ENCODE assay signal across 35 cellular contexts in the genomic region with DNA sequence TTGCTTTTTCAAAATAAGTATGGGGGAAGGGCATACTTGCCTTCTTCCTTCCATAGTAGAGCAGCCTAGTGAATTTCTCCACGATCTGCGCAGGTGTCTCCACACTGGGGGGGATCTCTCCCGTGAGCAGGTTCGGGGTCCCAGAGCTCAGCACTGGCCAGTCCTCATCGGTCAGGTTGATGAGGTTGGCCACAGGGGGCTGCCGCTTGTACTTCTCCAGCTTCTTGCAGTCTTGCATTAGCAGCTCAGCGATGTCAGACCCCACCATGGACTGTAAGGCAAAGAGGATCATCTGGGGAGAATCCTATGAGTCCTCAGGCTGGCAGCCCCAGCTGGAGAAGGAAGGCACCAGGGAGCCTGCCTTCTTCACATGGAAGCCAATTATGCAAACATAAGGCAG. TPM values are rescaled to one million over a fixed set of nuclear protein-coding genes. Genes with fewer than 3 reads are reported as not detected.
"Had no signal": no experiment of that assay in that cellular context is flagged by ENCODE, and none has a peak within 500 bp of the region (broad histone marks: within the 10 kb centered on the region; RNA-seq: fewer than 3 reads in every experiment).

No MANE protein-coding gene starts in this region.

- H3K4me3 ChIP-seq: adrenal gland, ascending aorta, cardiac muscle cell had no signal

- H3K27me3 ChIP-seq: adrenal gland, ascending aorta, cardiac muscle cell had no signal

- H3K9me3 ChIP-seq: adrenal gland, ascending aorta had no signal

- H3K27ac ChIP-seq: adrenal gland, ascending aorta, cardiac muscle cell, VCaP had no signal

- H3K4me1 ChIP-seq: ascending aorta had no signal

- DNase-seq: activated B cell treated with CpG ODN at 0.5 μM for 24 hours; activated CD4-positive, alpha-beta memory T cell treated with anti-CD3 and anti-CD28 coated beads for 36 hours; activated CD4-positive, alpha-beta T cell treated with anti-CD3 and anti-CD28 coated beads for 4 hours; activated CD4-positive, alpha-beta T cell treated with anti-CD3 and anti-CD28 coated beads, Interleukin-2, amount 10 ng/mL, durations not matched to agents 24 days and 14 days; activated CD4-positive, alpha-beta T cell treated with anti-CD3 and anti-CD28 coated beads, Interleukin-2, amount 50 U/mL, for 1 hour; activated CD4-positive, alpha-beta T cell treated with anti-CD3 and anti-CD28 coated beads, Interleukin-2, amount 50 U/mL, for 4 hours; activated CD4-positive, CD25-positive, alpha-beta regulatory T cell treated with anti-CD3 and anti-CD28 coated beads, Interleukin-2, amount 50 U/mL, for 72 hours; activated CD8-positive, alpha-beta memory T cell treated with anti-CD3 and anti-CD28 coated beads, Interleukin-2, amount 50 U/mL, for 4 hours; activated CD8-positive, alpha-beta T cell treated with anti-CD3 and anti-CD28 coated beads for 36 hours; activated effector memory CD4-positive, alpha-beta T cell treated with anti-CD3 and anti-CD28 coated beads, Interleukin-2, amount 50 U/mL, for 16 hours; activated gamma-delta T cell treated with Interleukin-2 at 50 U/mL for 16 hours; activated naive CD4-positive, alpha-beta T cell; activated naive CD4-positive, alpha-beta T cell treated with anti-CD3 and anti-CD28 coated beads for 36 hours; activated naive CD4-positive, alpha-beta T cell treated with anti-CD3 and anti-CD28 coated beads, Interleukin-2, amount 50 U/mL, for 16 hours; activated naive CD8-positive, alpha-beta T cell treated with anti-CD3 and anti-CD28 coated beads for 36 hours; activated T-cell treated with anti-CD3 and anti-CD28 coated beads for 4 hours; activated T-cell treated with anti-CD3 and anti-CD28 coated beads, Interleukin-2, amount 50 U/mL, for 1 hour; activated T-cell treated with anti-CD3 and anti-CD28 coated beads, Interleukin-2, amount 50 U/mL, for 4 hours; activated T-cell treated with anti-CD3 and anti-CD28 coated beads, Interleukin-2, amount 50 U/mL, for 72 hours; adrenal gland; amygdala; anterior cingulate cortex; caudate nucleus; cerebellar nuclear complex; T-helper 2 cell; T-helper 9 cell had no signal

- FAIRE-seq: bronchial epithelial cell, TTC549 had no signal

- H3K36me3 ChIP-seq: adrenal gland, cardiac muscle cell had no signal

- ATAC-seq: activated CD8-positive, alpha-beta T cell treated with anti-CD3 and anti-CD28 coated beads for 36 hours; activated naive CD4-positive, alpha-beta T cell treated with anti-CD3 and anti-CD28 coated beads, Interleukin-2, amount 50 U/mL, for 72 hours; activated T-cell treated with anti-CD3 and anti-CD28 coated beads, Interleukin-2, amount 50 U/mL, for 4 hours; activated T-cell treated with anti-CD3 and anti-CD28 coated beads, Interleukin-2, amount 50 U/mL, for 72 hours; activated T-helper 17 cell treated with anti-CD3 and anti-CD28 coated beads, Interleukin-2, amount 50 U/mL, for 72 hours had no signal

RNA-seq across cellular contexts. Expression of gene SEC16B, which starts 11.8 kb away (rescaled TPM):
- total RNA-seq: activated B cell treated with CpG ODN at 0.5 μM for 24 hours; activated CD4-positive, alpha-beta memory T cell treated with anti-CD3 and anti-CD28 coated beads for 36 hours; activated CD4-positive, alpha-beta T cell treated with anti-CD3 and anti-CD28 coated beads, Interleukin-2, amount 10 ng/mL, durations not matched to agents 24 days and 14 days; activated CD8-positive, alpha-beta memory T cell treated with anti-CD3 and anti-CD28 coated beads for 36 hours; activated CD8-positive, alpha-beta T cell treated with anti-CD3 and anti-CD28 coated beads for 36 hours; activated naive CD4-positive, alpha-beta T cell treated with anti-CD3 and anti-CD28 coated beads for 36 hours; activated naive CD4-positive, alpha-beta T cell treated with anti-CD3 and anti-CD28 coated beads, Interleukin-2, amount 50 U/mL, for 72 hours; activated naive CD8-positive, alpha-beta T cell treated with anti-CD3 and anti-CD28 coated beads for 36 hours; activated T-cell treated with anti-CD3 and anti-CD28 coated beads, Interleukin-2, amount 50 U/mL, for 4 hours; activated T-cell treated with anti-CD3 and anti-CD28 coated beads, Interleukin-2, amount 50 U/mL, for 72 hours; activated T-helper 1 cell treated with anti-CD3 and anti-CD28 coated beads, Interleukin-12 subunit alpha, Interleukin-12 subunit beta, Interleukin-2, Interleukin-4 antibody, amounts not matched to agents 30 ng/mL and 10 ng/mL and 1 ng/mL, durations not matched to agents 14 hours and 24 hours and 36 hours; activated T-helper 17 cell treated with anti-CD3 and anti-CD28 coated beads, Interleukin-2, amount 50 U/mL, for 72 hours had no signal
